Comparison of ENCODE assay signal across 6 cellular contexts in genomic region chr16:7550096-7550495, GRCh38.
"Had no signal": no experiment of that assay in that cellular context is flagged by ENCODE, and none has a peak within 500 bp of the region (broad histone marks: within the 10 kb centered on the region; RNA-seq: fewer than 3 reads in every experiment).

No MANE protein-coding gene starts in this region.

- H3K9ac ChIP-seq: GM23248 had no signal

- DNase-seq: GM23248, GOT3, H7, HCEC 1CT, IMR-90 had no signal

- H2AFZ ChIP-seq: GM23248 had no signal

- H3K4me3 ChIP-seq: GM23248, K562 had no signal

- H3K27ac ChIP-seq: GM23248 had no signal
